ENCODE assay signal across 10 cellular contexts in genomic region chr15:81108427-81108826, GRCh38. TPM values are rescaled to one million over a fixed set of nuclear protein-coding genes. Genes with fewer than 3 reads are reported as not detected.
DNase-seq lines count a peak whose midpoint lies in the region; ATAC-seq and TF ChIP-seq lines count a peak whose summit lies in the region.
"Had no signal": no experiment of that assay in that cellular context is flagged by ENCODE, and none has a peak within 500 bp of the region (broad histone marks: within the 10 kb centered on the region; RNA-seq: fewer than 3 reads in every experiment).

No MANE protein-coding gene starts in this region.

- H3K4me3 ChIP-seq in HCT116 (replicated peaks in 1 of 2; ENCODE audit: low read depth in 1 of 2, low read length in 2 of 2): no peak overlapping the region
- H3K4me3 ChIP-seq in body of pancreas: no peak overlapping the region

- TF ChIP-seq RAD21 in HCT116 (IDR thresholded peaks at IDR 0.05; ENCODE audit: low read depth): peak; percentile 42

- no peaks in the 10 kb centered on the region for H4K20me1 ChIP-seq in HCT116 (ENCODE audit: insufficient read depth)

- no peaks in the 10 kb centered on the region for H3K9me2 ChIP-seq in HCT116 (ENCODE audit: insufficient read depth)

- peaks cover 6 to 10% of the 10 kb centered on the region in 2 experiments; a peak in 3 of 4 replicates for H3K4me1 ChIP-seq in HCT116 (ENCODE audit: control insufficient read depth in 1 of 2, insufficient read depth in 2 of 2, low read length in 2 of 2)
- peaks cover 4% of the 10 kb centered on the region for H3K4me1 ChIP-seq in body of pancreas

- TF ChIP-seq CTCF in HCT116 (IDR thresholded peaks at IDR 0.05 in 2 of 3, conservative IDR thresholded peaks at IDR 0.05 in 1 of 3; ENCODE audit: borderline replicate concordance in 1 of 3, insufficient read depth in 1 of 3, low read depth in 2 of 3, low read length in 2 of 3): peak; percentile 34 to 67 (median 66); a peak in 5 of 6 replicates
- TF ChIP-seq CTCF in body of pancreas (IDR thresholded peaks at IDR 0.05): peak in 6 of 7 experiments; percentile 21 to 48 (median 36)
- TF ChIP-seq CTCF in nephron (IDR thresholded peaks at IDR 0.05; ENCODE audit: unreplicated experiment in 3 of 3): peak; percentile 37 to 39 (median 37)

- H3K36me3 ChIP-seq in HCT116 (ENCODE audit: control insufficient read depth in 1 of 2, insufficient read depth in 2 of 2, low read length in 2 of 2): no peaks in the 10 kb centered on the region
- H3K36me3 ChIP-seq in body of pancreas (replicated peaks in 1 of 2; ENCODE audit: insufficient read depth in 1 of 2, low read depth in 2 of 2): no peaks in the 10 kb centered on the region

- H3K79me2 ChIP-seq in HCT116 (ENCODE audit: insufficient read depth, low read length): no peaks in the 10 kb centered on the region

- H3K9ac ChIP-seq in HCT116 (ENCODE audit: low read length): no peak overlapping the region

- no peaks in the 10 kb centered on the region for H3K36me3 Mint-ChIP-seq in nephron (ENCODE audit: low read depth)
- no peaks in the 10 kb centered on the region for H3K36me3 Mint-ChIP-seq in activated T-helper 1 cell treated with anti-CD3 and anti-CD28 coated beads, Interleukin-12 subunit alpha, Interleukin-12 subunit beta, Interleukin-2, Interleukin-4 antibody, amounts not matched to agents 30 ng/mL and 10 ng/mL and 1 ng/mL, durations not matched to agents 14 hours and 24 hours and 36 hours (ENCODE audit: low read depth)

- POLR2A ChIA-PET in HCT116 (lab: Charles Lee): interaction anchor here (0.8 kb wide), 1 partner anchor 158 kb away, joined by 3 read pairs; no protein-coding TSS in a partner anchor

- RAD21 ChIA-PET in HCT116 (lab: Charles Lee; ENCODE audit: low non-redundant PET in 1 of 2, low total read pairs in 2 of 2, uncharacterized antibody in 2 of 2, unreplicated experiment in 2 of 2): interaction anchor here (0.7 to 1.9 kb wide), 3 partner anchors 129 to 158 kb away, joined by 3 to 7 read pairs (median 5); no protein-coding TSS in a partner anchor

- H3K27me3 ChIP-seq in HCT116 (ENCODE audit: insufficient read depth, low read length): peaks cover 25% of the 10 kb centered on the region
- H3K27me3 ChIP-seq in body of pancreas: no peaks in the 10 kb centered on the region

- H3K27me3 Mint-ChIP-seq in nephron (ENCODE audit: low read depth): peaks cover 16% of the 10 kb centered on the region
- H3K27me3 Mint-ChIP-seq in activated T-helper 1 cell treated with anti-CD3 and anti-CD28 coated beads, Interleukin-12 subunit alpha, Interleukin-12 subunit beta, Interleukin-2, Interleukin-4 antibody, amounts not matched to agents 30 ng/mL and 10 ng/mL and 1 ng/mL, durations not matched to agents 14 hours and 24 hours and 36 hours (ENCODE audit: insufficient read depth): peaks cover 39% of the 10 kb centered on the region

- H3K4me2 ChIP-seq in HCT116 (ENCODE audit: low read length): no peak overlapping the region

- ATAC-seq in HCT116 (no peak; the same call in 1 of the 2 replicates), body of pancreas (no peak), GM21447 (IDR thresholded peaks at IDR 0.05; ENCODE audit: unreplicated experiment) (no peak), GM21381 (IDR thresholded peaks at IDR 0.05; ENCODE audit: unreplicated experiment) (no peak)

- BruUV-seq in HCT116 (replicated peaks; lab: Mats Ljungman, UMichigan): no TSS peak

- H3K4me3 Mint-ChIP-seq in nephron: no peak overlapping the region
- no peak overlapping the region for H3K4me3 Mint-ChIP-seq in activated T-helper 1 cell treated with anti-CD3 and anti-CD28 coated beads, Interleukin-12 subunit alpha, Interleukin-12 subunit beta, Interleukin-2, Interleukin-4 antibody, amounts not matched to agents 30 ng/mL and 10 ng/mL and 1 ng/mL, durations not matched to agents 14 hours and 24 hours and 36 hours

- no peak overlapping the region for H2AFZ ChIP-seq in HCT116 (ENCODE audit: low read depth, low read length, poor library complexity, severe bottlenecking)

- TF ChIP-seq POLR2A in HCT116 (IDR thresholded peaks at IDR 0.05; ENCODE audit: borderline replicate concordance, extremely low read depth, insufficient read depth, insufficient read length) (no peak), body of pancreas (IDR thresholded peaks at IDR 0.05) (no peak)

- H3K9me3 Mint-ChIP-seq in nephron: no peaks in the 10 kb centered on the region
- H3K9me3 Mint-ChIP-seq in activated T-helper 1 cell treated with anti-CD3 and anti-CD28 coated beads, Interleukin-12 subunit alpha, Interleukin-12 subunit beta, Interleukin-2, Interleukin-4 antibody, amounts not matched to agents 30 ng/mL and 10 ng/mL and 1 ng/mL, durations not matched to agents 14 hours and 24 hours and 36 hours: no peaks in the 10 kb centered on the region

- H3K27ac Mint-ChIP-seq in nephron: no peak overlapping the region
- no peak overlapping the region for H3K27ac Mint-ChIP-seq in activated T-helper 1 cell treated with anti-CD3 and anti-CD28 coated beads, Interleukin-12 subunit alpha, Interleukin-12 subunit beta, Interleukin-2, Interleukin-4 antibody, amounts not matched to agents 30 ng/mL and 10 ng/mL and 1 ng/mL, durations not matched to agents 14 hours and 24 hours and 36 hours

- intact Hi-C loops in HCT116 (cut with micrococcal nuclease): loop anchor here (5.0 kb wide), 2 partner anchors 111 to 651 kb away; no protein-coding TSS in a partner anchor
- intact Hi-C loops in body of pancreas (cut with DNase I): loop anchor here (5.0 to 10.0 kb wide), 2 partner anchors 159 to 276 kb away; no protein-coding TSS in a partner anchor
- intact Hi-C loops in activated T-helper 1 cell treated with anti-CD3 and anti-CD28 coated beads, Interleukin-12 subunit alpha, Interleukin-12 subunit beta, Interleukin-2, Interleukin-4 antibody, amounts not matched to agents 30 ng/mL and 10 ng/mL and 1 ng/mL, durations not matched to agents 14 hours and 24 hours and 36 hours (cut with micrococcal nuclease): loop anchor here (5.0 kb wide), 2 partner anchors 54 to 651 kb away; no protein-coding TSS in a partner anchor

- H3K4me1 Mint-ChIP-seq in nephron: peaks cover 3% of the 10 kb centered on the region
- H3K4me1 Mint-ChIP-seq in activated T-helper 1 cell treated with anti-CD3 and anti-CD28 coated beads, Interleukin-12 subunit alpha, Interleukin-12 subunit beta, Interleukin-2, Interleukin-4 antibody, amounts not matched to agents 30 ng/mL and 10 ng/mL and 1 ng/mL, durations not matched to agents 14 hours and 24 hours and 36 hours (ENCODE audit: low read depth): peaks cover 24% of the 10 kb centered on the region

- H3K27ac ChIP-seq in HCT116 (ENCODE audit: low read depth, low read length) (no peak overlapping the region), body of pancreas (no peak overlapping the region)

- CTCF ChIA-PET in HCT116 (lab: Charles Lee): interaction anchor here (0.9 to 8.3 kb wide), 10 partner anchors 10 to 292 kb away, joined by 3 to 175 read pairs (median 4); no protein-coding TSS in a partner anchor

- DNase-seq in DMS 273 (lab: John Stamatoyannopoulos, UW; ENCODE audit: unreplicated experiment) (peak; percentile 52), DMS 273 treated with DMSO at 0.1 percent for 48 hours (lab: John Stamatoyannopoulos, UW) (no peak), HCT116 (ENCODE audit: low read depth, low spot score) (no peak), body of pancreas (peak in 1 of 4 donors; percentile 44)
- no peak for DNase-seq in activated T-helper 1 cell treated with anti-CD3 and anti-CD28 coated beads, Interleukin-12 subunit alpha, Interleukin-12 subunit beta, Interleukin-2, Interleukin-4 antibody, amounts not matched to agents 30 ng/mL and 10 ng/mL and 1 ng/mL, durations not matched to agents 14 hours and 24 hours and 36 hours (ENCODE audit: low spot score)
- DNase-seq: 8988T, NCI-H1417 treated with DMSO at 0.1 percent for 48 hours had no signal

- no peaks in the 10 kb centered on the region for H3K9me3 ChIP-seq in HCT116 (ENCODE audit: control insufficient read depth in 1 of 2, insufficient read depth in 1 of 2, low read depth in 1 of 2, low read length in 2 of 2)
- H3K9me3 ChIP-seq in body of pancreas: no peaks in the 10 kb centered on the region

- 10 to 40% methylated on average over 1 of the region's 1 CpG for WGBS in body of pancreas, 2 donors

TF ChIP-seq in HCT116, 20 proteins besides CTCF, POLR2A, EP300 and RAD21 (continues in another document):
- TF ChIP-seq FOSL1 (IDR thresholded peaks at IDR 0.05; ENCODE audit: low read depth) (no peak), ZBTB33 (IDR thresholded peaks at IDR 0.05; ENCODE audit: extremely low read depth, insufficient replicate concordance, low read length) (no peak), EZH2phosphoT487 (IDR thresholded peaks at IDR 0.05; ENCODE audit: borderline replicate concordance) (no peak), JUND (IDR thresholded peaks at IDR 0.05) (no peak), POLR2AphosphoS5 (IDR thresholded peaks at IDR 0.05; ENCODE audit: low read depth, low read length) (no peak), CEBPB (IDR thresholded peaks at IDR 0.05; ENCODE audit: low read depth) (no peak), SRF (IDR thresholded peaks at IDR 0.05; ENCODE audit: low read depth) (no peak), CBX3 (IDR thresholded peaks at IDR 0.05; ENCODE audit: low read depth) (no peak), TCF7L2 (IDR thresholded peaks at IDR 0.05; ENCODE audit: borderline replicate concordance, extremely low read depth, insufficient read depth, insufficient read length) (no peak), EGR1 (IDR thresholded peaks at IDR 0.05; ENCODE audit: low read depth) (no peak)

RNA-seq across cellular contexts. Expression of gene CFAP161, which starts 25.6 kb away (rescaled TPM):
- total RNA-seq in HCT116 (2021; ENCODE audit: unreplicated experiment) (0.15 TPM), body of pancreas (not detected)
- polyA plus RNA-seq in HCT116 (2012): 0.07 and 0.08 TPM in 2 replicates
- total RNA-seq in activated T-helper 1 cell treated with anti-CD3 and anti-CD28 coated beads, Interleukin-12 subunit alpha, Interleukin-12 subunit beta, Interleukin-2, Interleukin-4 antibody, amounts not matched to agents 30 ng/mL and 10 ng/mL and 1 ng/mL, durations not matched to agents 14 hours and 24 hours and 36 hours: not detected in 2 replicates
